In the genomic region with DNA sequence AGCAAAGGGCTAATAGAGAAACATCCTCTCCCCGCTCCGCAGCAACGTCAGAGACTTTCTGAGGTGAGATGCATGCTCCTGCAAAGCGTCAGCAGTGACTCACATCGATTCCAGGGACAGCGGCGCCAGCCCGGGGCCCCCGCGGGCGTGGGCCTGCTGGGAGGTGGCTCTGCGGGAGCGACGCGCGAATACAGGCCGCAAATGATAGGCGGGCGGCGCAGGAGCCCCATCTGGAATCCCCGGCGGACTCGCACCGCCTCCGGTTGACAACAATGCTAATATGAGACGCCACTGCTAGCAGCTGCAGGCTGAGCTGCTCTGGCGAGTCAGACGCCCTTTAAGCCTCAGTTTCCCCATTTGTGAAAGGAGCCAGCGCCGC, we compare ENCODE assay signal across 7 cellular contexts.
DNase-seq lines count a peak whose midpoint lies in the region; ATAC-seq and TF ChIP-seq lines count a peak whose summit lies in the region.

No MANE protein-coding gene starts in this region.

- CTCF ChIA-PET in RWPE1 (lab: Yijun Ruan, JAX) = no interaction called here

- ATAC-seq in GM18858 (IDR thresholded peaks at IDR 0.05; ENCODE audit: unreplicated experiment) = peak; percentile 14
- peak; percentile 2 for ATAC-seq in HG03457 (IDR thresholded peaks at IDR 0.05; ENCODE audit: unreplicated experiment)

- TF ChIP-seq CTCF in RWPE1 (conservative IDR thresholded peaks at IDR 0.05; ENCODE audit: low read depth) = no peak

- POLR2A ChIA-PET in RWPE1 (lab: Yijun Ruan, JAX; ENCODE audit: low non-redundant PET) = interaction anchor here (0.6 kb wide), 1 partner anchor 97 kb away, joined by 4 read pairs; a partner anchor contains a TSS

- DNase-seq in RWPE1 (ENCODE audit: low spot score) = peak; percentile 81
- peak; percentile 68 for DNase-seq in activated gamma-delta T cell treated with Interleukin-2 at 50 U/mL for 16 hours
- DNase-seq in germinal center (ENCODE audit: low spot score) = peak; percentile 60
- DNase-seq in nucleus accumbens (lab: John Stamatoyannopoulos, UW) = peak in 42 of 56 donors; percentile 37 to 84 (median 60)
- peak; percentile 45 for DNase-seq in superior temporal gyrus (ENCODE audit: extremely low spot score)

- peak overlapping the region; percentile 93 for H3K27ac ChIP-seq in RWPE1

Comparison
In these comparisons a context has a peak if more than half of its experiments do, and no peak if none do; other contexts are left out.
1. Peak in every context shown above with its lines: DNase-seq, ATAC-seq and H3K27ac ChIP-seq.